Comparison of ENCODE assay signal across 20 cellular contexts in the genomic region with DNA sequence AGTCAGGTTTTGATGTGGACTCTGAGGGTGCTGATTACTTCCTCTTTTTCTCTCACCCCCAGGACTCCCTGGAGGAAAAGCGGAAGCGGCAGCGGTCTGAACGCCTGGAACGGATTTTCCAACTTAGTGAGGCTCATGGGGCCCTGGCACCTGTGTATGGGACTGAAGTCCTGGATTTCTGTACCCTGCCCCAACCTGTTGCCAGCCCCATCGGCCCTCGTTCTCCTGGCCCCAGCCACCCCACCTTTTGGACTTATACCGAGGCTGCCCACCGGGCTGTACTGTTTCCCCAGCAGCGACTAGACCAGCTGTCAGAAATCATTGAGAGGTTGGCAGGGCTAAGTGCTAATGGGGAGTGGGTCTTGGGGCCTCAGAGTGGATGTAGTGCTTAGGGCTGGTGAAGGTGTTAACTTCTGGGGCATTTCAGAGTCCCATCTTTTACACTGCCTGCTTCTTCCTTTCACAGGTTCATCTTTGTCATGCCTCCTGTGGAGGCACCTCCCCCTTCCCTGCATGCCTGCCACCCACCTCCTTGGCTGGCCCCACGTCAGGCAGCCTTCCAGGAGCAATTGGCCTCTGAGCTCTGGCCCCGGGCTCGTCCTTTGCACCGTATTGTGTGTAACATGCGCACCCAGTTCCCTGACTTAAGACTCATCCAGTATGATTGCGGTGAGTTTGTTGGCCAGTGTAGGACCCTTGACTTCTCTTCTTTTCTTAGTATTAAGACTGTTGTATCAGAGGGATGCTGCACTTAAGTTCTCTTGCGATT. TPM values are rescaled to one million over a fixed set of nuclear protein-coding genes. Genes with fewer than 3 reads are reported as not detected.
DNase-seq lines count a peak whose midpoint lies in the region; ATAC-seq, FAIRE-seq and TF ChIP-seq lines count a peak whose summit lies in the region.
"Had no signal": no experiment of that assay in that cellular context is flagged by ENCODE, and none has a peak within 500 bp of the region (broad histone marks: within the 10 kb centered on the region; RNA-seq: fewer than 3 reads in every experiment).

No MANE protein-coding gene starts in this region.

- H3K9me3 ChIP-seq in kidney (ENCODE audit: control insufficient read depth in 1 of 2, low read length in 2 of 2): no peaks in the 10 kb centered on the region
- H3K9me3 ChIP-seq: gastroesophageal sphincter, lower lobe of right lung, prostate gland, tibial artery had no signal

- CTCF ChIA-PET in activated CD8-positive, alpha-beta T cell treated with anti-CD3 and anti-CD28 coated beads for 36 hours (lab: Charles Lee): no interaction called here

- intact Hi-C loops in activated CD8-positive, alpha-beta T cell treated with anti-CD3 and anti-CD28 coated beads for 36 hours (cut with micrococcal nuclease): no loop called here
- intact Hi-C loops in kidney (cut with DNase I): no loop called here

- DNase-seq in activated naive CD8-positive, alpha-beta T cell treated with anti-CD3 and anti-CD28 coated beads, Interleukin-2, amount 10 ng/mL, durations not matched to agents 7 days and 5 days: no peak
- no peak for DNase-seq in activated naive CD8-positive, alpha-beta T cell treated with anti-CD3 and anti-CD28 coated beads, Interleukin-2, amount 50 U/mL, for 24 hours
- DNase-seq in activated CD8-positive, alpha-beta T cell treated with anti-CD3 and anti-CD28 coated beads for 36 hours: no peak
- DNase-seq in medulla oblongata (ENCODE audit: extremely low spot score) (peak; percentile 48), substantia nigra (lab: John Stamatoyannopoulos, UW) (peak in 5 of 49 donors; percentile 6 to 31 (median 13)), kidney (no peak)
- DNase-seq: GM23248; lower lobe of right lung; natural killer cell; NCI-H1436 treated with DMSO at 0.1 percent for 48 hours; NCI-H2171 treated with DMSO at 0.1 percent for 48 hours; NCI-H748 treated with DMSO at 0.1 percent for 48 hours; stimulated activated CD4-positive, alpha-beta T cell treated with anti-CD3 and anti-CD28 coated beads, Interleukin-12 subunit alpha, Interleukin-12 subunit beta, amount 100 ng/mL, for 4 hours had no signal

- H3K4me1 Mint-ChIP-seq in activated naive CD8-positive, alpha-beta T cell treated with anti-CD3 and anti-CD28 coated beads, Interleukin-2, amount 10 ng/mL, durations not matched to agents 7 days and 5 days: peaks cover 6% of the 10 kb centered on the region
- peaks cover 2% of the 10 kb centered on the region for H3K4me1 Mint-ChIP-seq in activated naive CD8-positive, alpha-beta T cell treated with anti-CD3 and anti-CD28 coated beads, Interleukin-2, amount 50 U/mL, for 24 hours
- H3K4me1 Mint-ChIP-seq in activated CD8-positive, alpha-beta T cell treated with anti-CD3 and anti-CD28 coated beads for 36 hours (ENCODE audit: low read depth): peaks cover 13% of the 10 kb centered on the region

- POLR2A ChIA-PET in activated naive CD8-positive, alpha-beta T cell treated with anti-CD3 and anti-CD28 coated beads, Interleukin-2, amount 10 ng/mL, durations not matched to agents 7 days and 5 days (lab: Charles Lee): no interaction called here
- POLR2A ChIA-PET in activated CD8-positive, alpha-beta T cell treated with anti-CD3 and anti-CD28 coated beads for 36 hours (lab: Charles Lee): interaction anchor here (0.7 to 5.5 kb wide), 7 partner anchors 7 to 49 kb away, joined by 3 to 30 read pairs (median 5); a partner anchor contains a TSS

- H3K4me3 Mint-ChIP-seq in activated naive CD8-positive, alpha-beta T cell treated with anti-CD3 and anti-CD28 coated beads, Interleukin-2, amount 10 ng/mL, durations not matched to agents 7 days and 5 days: no peak overlapping the region
- H3K4me3 Mint-ChIP-seq in activated naive CD8-positive, alpha-beta T cell treated with anti-CD3 and anti-CD28 coated beads, Interleukin-2, amount 50 U/mL, for 24 hours: no peak overlapping the region
- H3K4me3 Mint-ChIP-seq in activated CD8-positive, alpha-beta T cell treated with anti-CD3 and anti-CD28 coated beads for 36 hours: no peak overlapping the region
- H3K4me3 Mint-ChIP-seq: natural killer cell had no signal

- H3K27ac ChIP-seq in substantia nigra (ENCODE audit: low read depth, low read length, poor library complexity, severe bottlenecking) (peak overlapping the region; percentile 10), kidney (ENCODE audit: low read depth in 2 of 2, low read length in 2 of 2) (no peak overlapping the region)
- H3K27ac ChIP-seq: C4-2B, GM23248, lower lobe of right lung, prostate gland, tibial artery had no signal

- H3K36me3 ChIP-seq in kidney (ENCODE audit: control insufficient read depth in 1 of 2, insufficient read depth in 2 of 2, low read length in 2 of 2): peaks cover 29 to 44% of the 10 kb centered on the region in 2 donors

- H3K4me3 ChIP-seq in kidney (ENCODE audit: low read length in 2 of 2): no peak overlapping the region
- H3K4me3 ChIP-seq: gastroesophageal sphincter, GM23248, lower lobe of right lung, prostate gland, tibial artery had no signal

- no peak for ATAC-seq in activated naive CD8-positive, alpha-beta T cell treated with anti-CD3 and anti-CD28 coated beads, Interleukin-2, amount 10 ng/mL, durations not matched to agents 7 days and 5 days (ENCODE audit: low read depth)
- no peak for ATAC-seq in activated naive CD8-positive, alpha-beta T cell treated with anti-CD3 and anti-CD28 coated beads, Interleukin-2, amount 50 U/mL, for 24 hours
- no peak for ATAC-seq in activated CD8-positive, alpha-beta T cell treated with anti-CD3 and anti-CD28 coated beads for 36 hours
- ATAC-seq in GM18502 (IDR thresholded peaks at IDR 0.05; ENCODE audit: poor library complexity, unreplicated experiment) (no peak), GM21723 (IDR thresholded peaks at IDR 0.05; ENCODE audit: unreplicated experiment) (no peak)
- ATAC-seq: gastroesophageal sphincter, natural killer cell had no signal

- no peak overlapping the region for H3K9ac ChIP-seq in kidney (ENCODE audit: low read length in 2 of 2)
- H3K9ac ChIP-seq: GM23248 had no signal

- H3K27ac Mint-ChIP-seq in activated naive CD8-positive, alpha-beta T cell treated with anti-CD3 and anti-CD28 coated beads, Interleukin-2, amount 10 ng/mL, durations not matched to agents 7 days and 5 days: peak overlapping the region; percentile 45
- H3K27ac Mint-ChIP-seq in activated naive CD8-positive, alpha-beta T cell treated with anti-CD3 and anti-CD28 coated beads, Interleukin-2, amount 50 U/mL, for 24 hours: no peak overlapping the region
- H3K27ac Mint-ChIP-seq in activated CD8-positive, alpha-beta T cell treated with anti-CD3 and anti-CD28 coated beads for 36 hours: peak overlapping the region; percentile 39

- H3K9me3 Mint-ChIP-seq in activated naive CD8-positive, alpha-beta T cell treated with anti-CD3 and anti-CD28 coated beads, Interleukin-2, amount 10 ng/mL, durations not matched to agents 7 days and 5 days: no peaks in the 10 kb centered on the region
- no peaks in the 10 kb centered on the region for H3K9me3 Mint-ChIP-seq in activated naive CD8-positive, alpha-beta T cell treated with anti-CD3 and anti-CD28 coated beads, Interleukin-2, amount 50 U/mL, for 24 hours
- H3K9me3 Mint-ChIP-seq in activated CD8-positive, alpha-beta T cell treated with anti-CD3 and anti-CD28 coated beads for 36 hours: no peaks in the 10 kb centered on the region
- H3K9me3 Mint-ChIP-seq: natural killer cell had no signal

- no peak for TF ChIP-seq CTCF in activated CD8-positive, alpha-beta T cell treated with anti-CD3 and anti-CD28 coated beads for 36 hours (IDR thresholded peaks at IDR 0.05)
- TF ChIP-seq CTCF in kidney (IDR thresholded peaks at IDR 0.05; ENCODE audit: borderline replicate concordance, extremely low read depth, insufficient read depth): no peak

- H3K36me3 Mint-ChIP-seq in activated naive CD8-positive, alpha-beta T cell treated with anti-CD3 and anti-CD28 coated beads, Interleukin-2, amount 10 ng/mL, durations not matched to agents 7 days and 5 days: peaks cover 30% of the 10 kb centered on the region
- H3K36me3 Mint-ChIP-seq in activated naive CD8-positive, alpha-beta T cell treated with anti-CD3 and anti-CD28 coated beads, Interleukin-2, amount 50 U/mL, for 24 hours (ENCODE audit: low read depth): peaks cover 53% of the 10 kb centered on the region
- H3K36me3 Mint-ChIP-seq in activated CD8-positive, alpha-beta T cell treated with anti-CD3 and anti-CD28 coated beads for 36 hours (ENCODE audit: low read depth): peaks cover 55% of the 10 kb centered on the region

- no peaks in the 10 kb centered on the region for H3K27me3 Mint-ChIP-seq in activated naive CD8-positive, alpha-beta T cell treated with anti-CD3 and anti-CD28 coated beads, Interleukin-2, amount 10 ng/mL, durations not matched to agents 7 days and 5 days
- H3K27me3 Mint-ChIP-seq in activated naive CD8-positive, alpha-beta T cell treated with anti-CD3 and anti-CD28 coated beads, Interleukin-2, amount 50 U/mL, for 24 hours: no peaks in the 10 kb centered on the region
- H3K27me3 Mint-ChIP-seq in activated CD8-positive, alpha-beta T cell treated with anti-CD3 and anti-CD28 coated beads for 36 hours: no peaks in the 10 kb centered on the region

- no peak for FAIRE-seq in kidney (lab: Jason Lieb, UNC)
- FAIRE-seq: A204.1 had no signal

- H3K4me1 ChIP-seq in kidney (ENCODE audit: control insufficient read depth in 1 of 2, insufficient read depth in 1 of 2, low read depth in 1 of 2, low read length in 2 of 2): peaks cover 0 to 2% of the 10 kb centered on the region in 2 donors
- H3K4me1 ChIP-seq: gastroesophageal sphincter, lower lobe of right lung, prostate gland, tibial artery had no signal

RNA-seq across cellular contexts. Expression of a gene that starts 19.1 kb away (rescaled TPM):
- total RNA-seq in activated naive CD8-positive, alpha-beta T cell treated with anti-CD3 and anti-CD28 coated beads, Interleukin-2, amount 10 ng/mL, durations not matched to agents 7 days and 5 days: 10 to 100 TPM; 48.2 to 48.9 TPM
- total RNA-seq in activated CD8-positive, alpha-beta T cell treated with anti-CD3 and anti-CD28 coated beads for 36 hours: 10 to 100 TPM; 27.8 to 30.3 TPM
- 27.8 TPM for total RNA-seq in kidney
- 34.9 TPM for polyA plus RNA-seq in kidney (ENCODE audit: insufficient read depth, low read depth, low replicate concordance)

RNA-seq across cellular contexts. Expression of a gene that starts 30.1 kb away (rescaled TPM):
- total RNA-seq in activated naive CD8-positive, alpha-beta T cell treated with anti-CD3 and anti-CD28 coated beads, Interleukin-2, amount 10 ng/mL, durations not matched to agents 7 days and 5 days: 10 to 100 TPM; 89.4 to 92.2 TPM
- 10 to 100 TPM; 57.2 to 64.7 TPM for total RNA-seq in activated CD8-positive, alpha-beta T cell treated with anti-CD3 and anti-CD28 coated beads for 36 hours
- 71.9 TPM for total RNA-seq in kidney
- polyA plus RNA-seq in kidney (ENCODE audit: insufficient read depth, low read depth, low replicate concordance): 1.6 TPM

RNA-seq across cellular contexts. Expression of a gene that starts 32.8 kb away (rescaled TPM):
- 1 to 10 TPM; 4.4 TPM for total RNA-seq in activated naive CD8-positive, alpha-beta T cell treated with anti-CD3 and anti-CD28 coated beads, Interleukin-2, amount 10 ng/mL, durations not matched to agents 7 days and 5 days
- total RNA-seq in activated CD8-positive, alpha-beta T cell treated with anti-CD3 and anti-CD28 coated beads for 36 hours: 1 to 10 TPM; 3.8 to 3.9 TPM
- 12.2 TPM for total RNA-seq in kidney
- 13.5 TPM for polyA plus RNA-seq in kidney (ENCODE audit: insufficient read depth, low read depth, low replicate concordance)

RNA-seq across cellular contexts. Expression of a gene that starts 33.0 kb away (rescaled TPM):
- 100 to 1,000 TPM in 1 of 2 experiments, 10 to 100 TPM in 1; 94.7 to 105 TPM for total RNA-seq in activated naive CD8-positive, alpha-beta T cell treated with anti-CD3 and anti-CD28 coated beads, Interleukin-2, amount 10 ng/mL, durations not matched to agents 7 days and 5 days
- total RNA-seq in activated CD8-positive, alpha-beta T cell treated with anti-CD3 and anti-CD28 coated beads for 36 hours: 10 to 100 TPM; 63.2 to 68.1 TPM
- 109 TPM for total RNA-seq in kidney
- 74.3 TPM for polyA plus RNA-seq in kidney (ENCODE audit: insufficient read depth, low read depth, low replicate concordance)

RNA-seq across cellular contexts. Expression of a gene that starts 57.9 kb away (rescaled TPM):
- total RNA-seq in activated naive CD8-positive, alpha-beta T cell treated with anti-CD3 and anti-CD28 coated beads, Interleukin-2, amount 10 ng/mL, durations not matched to agents 7 days and 5 days: 1 to 10 TPM; 5.2 to 6.0 TPM
- 1 to 10 TPM; 2.8 to 3.2 TPM for total RNA-seq in activated CD8-positive, alpha-beta T cell treated with anti-CD3 and anti-CD28 coated beads for 36 hours
- 19.8 TPM for total RNA-seq in kidney
- 8.1 TPM for polyA plus RNA-seq in kidney (ENCODE audit: insufficient read depth, low read depth, low replicate concordance)
